26 cellular contexts compared by ENCODE assay signal in genomic region chr3:46188708-46189107, GRCh38. TPM values are rescaled to one million over a fixed set of nuclear protein-coding genes. Genes with fewer than 3 reads are reported as not detected.
"Had no signal": no experiment of that assay in that cellular context is flagged by ENCODE, and none has a peak within 500 bp of the region (broad histone marks: within the 10 kb centered on the region; RNA-seq: fewer than 3 reads in every experiment).

No MANE protein-coding gene starts in this region.

- H3K36me3 Mint-ChIP-seq: activated naive CD4-positive, alpha-beta T cell treated with anti-CD3 and anti-CD28 coated beads, Interleukin-2, amount 10 ng/mL, durations not matched to agents 7 days and 5 days had no signal

- H3K36me3 ChIP-seq: breast epithelium had no signal

- H3K4me3 ChIP-seq: breast epithelium, SK-N-MC had no signal

- H3K27me3 ChIP-seq: breast epithelium had no signal

- H3K27ac ChIP-seq: breast epithelium, SK-N-MC, VCaP had no signal

- H3K27ac Mint-ChIP-seq: activated CD4-positive, alpha-beta T cell treated with anti-CD3 and anti-CD28 coated beads for 36 hours; activated naive CD4-positive, alpha-beta T cell treated with anti-CD3 and anti-CD28 coated beads, Interleukin-2, amount 10 ng/mL, durations not matched to agents 7 days and 5 days; activated naive CD8-positive, alpha-beta T cell treated with anti-CD3 and anti-CD28 coated beads for 36 hours; activated T-cell treated with anti-CD3 and anti-CD28 coated beads, Interleukin-2, amount 50 U/mL, for 72 hours; activated T-helper 2 cell treated with anti-CD3 and anti-CD28 coated beads, Interferon-gamma antibody, Interleukin-2, Interleukin-4, amounts not matched to agents 10 μg/mL and 5 μg/mL and 100 μg/mL, durations not matched to agents 14 hours and 24 hours and 36 hours had no signal

- H3K4me3 Mint-ChIP-seq: activated CD4-positive, alpha-beta memory T cell treated with anti-CD3 and anti-CD28 coated beads, Interleukin-2, amount 10 ng/mL, durations not matched to agents 7 days and 5 days; activated CD4-positive, alpha-beta T cell treated with anti-CD3 and anti-CD28 coated beads for 36 hours; activated naive CD4-positive, alpha-beta T cell treated with anti-CD3 and anti-CD28 coated beads, Interleukin-2, amount 10 ng/mL, durations not matched to agents 7 days and 5 days; activated naive CD8-positive, alpha-beta T cell treated with anti-CD3 and anti-CD28 coated beads for 36 hours; activated T-cell treated with anti-CD3 and anti-CD28 coated beads, Interleukin-2, amount 50 U/mL, for 72 hours; T-cell had no signal

- H3K4me1 ChIP-seq: breast epithelium had no signal

- DNase-seq: activated CD4-positive, alpha-beta memory T cell treated with anti-CD3 and anti-CD28 coated beads, Interleukin-2, amount 10 ng/mL, durations not matched to agents 7 days and 5 days; activated CD4-positive, alpha-beta T cell treated with anti-CD3 and anti-CD28 coated beads for 36 hours; activated CD4-positive, alpha-beta T cell treated with anti-CD3 and anti-CD28 coated beads, Interleukin-2, amount 50 U/mL, for 1 hour; activated gamma-delta T cell treated with Interleukin-2 at 50 U/mL for 16 hours; activated naive CD4-positive, alpha-beta T cell treated with anti-CD3 and anti-CD28 coated beads, Interleukin-2, amount 10 ng/mL, durations not matched to agents 7 days and 5 days; activated naive CD8-positive, alpha-beta T cell treated with anti-CD3 and anti-CD28 coated beads for 36 hours; activated T-cell treated with anti-CD3 and anti-CD28 coated beads for 4 hours; activated T-cell treated with anti-CD3 and anti-CD28 coated beads, Interleukin-2, amount 50 U/mL, for 72 hours; aorta; caudate nucleus; Karpas-422; NCI-H1048; NCI-H146; NCI-H187 treated with DMSO at 0.1 percent for 48 hours; NCI-H2171 treated with DMSO at 0.1 percent for 48 hours; NCI-H226; NCI-H510A; NCI-H526 treated with DMSO at 0.1 percent for 48 hours; T-cell; T-helper 2 cell had no signal

- ATAC-seq: activated CD4-positive, alpha-beta T cell treated with anti-CD3 and anti-CD28 coated beads for 36 hours; T-cell had no signal

RNA-seq across cellular contexts. Expression of gene CCR3, which starts 53.6 kb away (rescaled TPM):
- total RNA-seq: activated CD4-positive, alpha-beta T cell treated with anti-CD3 and anti-CD28 coated beads for 36 hours; activated CD8-positive, alpha-beta memory T cell treated with anti-CD3 and anti-CD28 coated beads for 36 hours; activated naive CD8-positive, alpha-beta T cell treated with anti-CD3 and anti-CD28 coated beads for 36 hours; activated T-cell treated with anti-CD3 and anti-CD28 coated beads, Interleukin-2, amount 50 U/mL, for 72 hours; activated T-helper 2 cell treated with anti-CD3 and anti-CD28 coated beads, Interferon-gamma antibody, Interleukin-2, Interleukin-4, amounts not matched to agents 10 μg/mL and 5 μg/mL and 100 μg/mL, durations not matched to agents 14 hours and 24 hours and 36 hours; breast epithelium; cerebellum had no signal
- polyA plus RNA-seq: aorta had no signal
